8 cellular contexts compared by ENCODE assay signal in genomic region chr12:29930503-29930902, GRCh38.
"Had no signal": no experiment of that assay in that cellular context is flagged by ENCODE, and none has a peak within 500 bp of the region (broad histone marks: within the 10 kb centered on the region; RNA-seq: fewer than 3 reads in every experiment).

No MANE protein-coding gene starts in this region.

- H3K27ac Mint-ChIP-seq: GM23338, HFFc6 had no signal

- H2AFZ ChIP-seq: GM23248, GM23338 had no signal

- H3K9ac ChIP-seq: GM23248 had no signal

- H3K4me3 Mint-ChIP-seq: GM23338, H9, HFFc6 had no signal

- H3K36me3 ChIP-seq: HAP-1 had no signal

- DNase-seq: GM23248, GOT3, H7, H9, HCEC 1CT, HFFc6 had no signal

- H3K4me2 ChIP-seq: GM23338 had no signal

- H3K9me3 Mint-ChIP-seq: GM23338, H9 had no signal

- H3K27ac ChIP-seq: GM23248 had no signal

- H3K9me3 ChIP-seq: HAP-1 had no signal

- H3K4me3 ChIP-seq: GM23248, GM23338, HAP-1 had no signal
